In genomic region chr4:104294811-104295210, GRCh38 we compare ENCODE assay signal across 25 cellular contexts.
"Had no signal": no experiment of that assay in that cellular context is flagged by ENCODE, and none has a peak within 500 bp of the region (broad histone marks: within the 10 kb centered on the region; RNA-seq: fewer than 3 reads in every experiment).

No MANE protein-coding gene starts in this region.

- DNase-seq: activated CD4-positive, alpha-beta T cell treated with anti-CD3 and anti-CD28 coated beads for 36 hours; activated CD4-positive, alpha-beta T cell treated with anti-CD3 and anti-CD28 coated beads, Interleukin-2, amount 10 ng/mL, durations not matched to agents 7 days and 5 days; activated CD4-positive, alpha-beta T cell treated with anti-CD3 and anti-CD28 coated beads, Interleukin-2, amount 50 U/mL, for 48 hours; activated CD8-positive, alpha-beta T cell treated with anti-CD3 and anti-CD28 coated beads, Interleukin-2, amount 10 ng/mL, durations not matched to agents 7 days and 5 days; activated gamma-delta T cell; activated naive CD4-positive, alpha-beta T cell treated with Interleukin-2 at 50 U/mL for 16 hours; activated naive CD8-positive, alpha-beta T cell treated with anti-CD3 and anti-CD28 coated beads, Interleukin-2, amount 10 ng/mL, durations not matched to agents 7 days and 5 days; activated T-cell treated with anti-CD3 and anti-CD28 coated beads, Interleukin-2, amount 50 U/mL, for 24 hours; amygdala; central memory CD4-positive, alpha-beta T cell; NCI-H1048; NCI-H1105 treated with DMSO at 0.1 percent for 48 hours; NCI-H1436; NCI-H1694; NCI-H1930; NCI-H2081 treated with DMSO at 0.1 percent for 48 hours; NCI-H226; NCI-H446 treated with DMSO at 0.1 percent for 48 hours; NCI-H524 treated with DMSO at 0.1 percent for 48 hours; RPMI8226; SHP77 treated with DMSO at 0.1 percent for 48 hours; SK-N-SH had no signal

- H3K27ac ChIP-seq: ascending aorta, KMS-11, SJSA1 had no signal

- H3K4me3 ChIP-seq: ascending aorta, SJSA1 had no signal
